In the genomic region with DNA sequence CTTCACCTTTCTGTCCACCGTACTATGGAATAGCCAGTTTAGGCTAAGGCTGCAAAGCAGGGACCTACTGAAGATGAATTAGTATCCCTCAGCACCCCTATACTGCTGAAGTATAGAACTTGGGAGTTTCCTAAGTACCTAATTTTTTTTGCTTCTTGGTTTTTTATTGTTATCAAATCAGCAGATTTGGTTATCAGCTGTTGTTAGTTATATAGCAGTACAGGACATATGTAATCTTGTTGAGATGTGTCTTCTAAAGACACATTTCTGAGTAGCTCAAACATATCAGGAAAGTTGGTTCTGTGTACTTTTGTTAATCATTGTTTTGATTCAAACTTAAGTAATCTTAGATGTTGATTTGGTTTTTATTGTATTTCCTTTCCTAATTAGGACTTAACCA, we compare ENCODE assay signal across 17 cellular contexts. TPM values are rescaled to one million over a fixed set of nuclear protein-coding genes. Genes with fewer than 3 reads are reported as not detected.
DNase-seq lines count a peak whose midpoint lies in the region; ATAC-seq and TF ChIP-seq lines count a peak whose summit lies in the region.
"Had no signal": no experiment of that assay in that cellular context is flagged by ENCODE, and none has a peak within 500 bp of the region (broad histone marks: within the 10 kb centered on the region; RNA-seq: fewer than 3 reads in every experiment).

No MANE protein-coding gene starts in this region.

- H3K27ac ChIP-seq in 22Rv1 = 0 out of 2 replicates have a peak overlapping the region, but pooled peaks have one; percentile 0
- peak overlapping the region; percentile 52 for H3K27ac ChIP-seq in CD4-positive, alpha-beta memory T cell (ENCODE audit: low read depth, low read length)
- H3K27ac ChIP-seq in naive thymus-derived CD4-positive, alpha-beta T cell (ENCODE audit: low read depth, low read length) = peak overlapping the region; percentile 55

- peak overlapping the region; percentile 31 to 89 (median 77) for H3K27ac Mint-ChIP-seq in CD4-positive, alpha-beta memory T cell
- H3K27ac Mint-ChIP-seq in activated naive CD8-positive, alpha-beta T cell = peak overlapping the region; percentile 88
- H3K27ac Mint-ChIP-seq in naive thymus-derived CD4-positive, alpha-beta T cell = peak overlapping the region in 8 of 9 donors; percentile 77 to 100 (median 86)

- H3K4me3 ChIP-seq in CD4-positive, alpha-beta memory T cell (ENCODE audit: low read length in 2 of 2) = peak overlapping the region; percentile 10 to 39
- peak overlapping the region; percentile 7 for H3K4me3 ChIP-seq in naive thymus-derived CD4-positive, alpha-beta T cell (ENCODE audit: low read length)
- H3K4me3 ChIP-seq: lung, pancreas had no signal

- H3K27me3 ChIP-seq in CD4-positive, alpha-beta memory T cell (ENCODE audit: insufficient read depth, low read length) = no peaks in the 10 kb centered on the region
- no peaks in the 10 kb centered on the region for H3K27me3 ChIP-seq in naive thymus-derived CD4-positive, alpha-beta T cell (ENCODE audit: control insufficient read depth in 2 of 2, insufficient read depth in 2 of 2, low read length in 2 of 2)
- H3K27me3 ChIP-seq: pancreas had no signal

- DNase-seq in CD4-positive, alpha-beta memory T cell = no peak
- DNase-seq in naive thymus-derived CD4-positive, alpha-beta T cell = no peak
- DNase-seq in HuH-7 (ENCODE audit: low spot score) (no peak), cerebellar nuclear complex (lab: John Stamatoyannopoulos, UW) (no peak), iPS-NIHi7 (ENCODE audit: extremely low spot score) (no peak)
- no peak for DNase-seq in effector CD4-positive, alpha-beta T cell
- DNase-seq: activated CD4-positive, alpha-beta T cell treated with anti-CD3 and anti-CD28 coated beads, Interleukin-2, amount 50 U/mL, for 48 hours; anterior cingulate cortex; effector CD8-positive, alpha-beta T cell; head of caudate nucleus; NCI-H2107; pancreas; stimulated activated CD4-positive, alpha-beta T cell treated with anti-CD3 and anti-CD28 coated beads, Interleukin-4, amount 100 ng/mL, for 24 hours; SW 1271 had no signal

- H3K36me3 Mint-ChIP-seq in CD4-positive, alpha-beta memory T cell = peaks cover 63 to 75% of the 10 kb centered on the region in 2 donors
- H3K36me3 Mint-ChIP-seq in activated naive CD8-positive, alpha-beta T cell = peaks cover 31% of the 10 kb centered on the region
- peaks cover 16 to 61% (median 61%) of the 10 kb centered on the region in 5 donors for H3K36me3 Mint-ChIP-seq in naive thymus-derived CD4-positive, alpha-beta T cell

- TF ChIP-seq CTCF in 22Rv1 (IDR thresholded peaks at IDR 0.05) = no peak

- intact Hi-C loops in CD4-positive, alpha-beta memory T cell (cut with micrococcal nuclease) = no loop called here
- intact Hi-C loops in naive thymus-derived CD4-positive, alpha-beta T cell (cut with micrococcal nuclease) = no loop called here

- peaks cover 53 to 89% (median 65%) of the 10 kb centered on the region in 4 donors for H3K4me1 Mint-ChIP-seq in CD4-positive, alpha-beta memory T cell
- peaks cover 76% of the 10 kb centered on the region for H3K4me1 Mint-ChIP-seq in activated naive CD8-positive, alpha-beta T cell (ENCODE audit: low read depth)
- peaks cover 47 to 79% (median 76%) of the 10 kb centered on the region in 7 donors for H3K4me1 Mint-ChIP-seq in naive thymus-derived CD4-positive, alpha-beta T cell

- CTCF ChIA-PET in CD4-positive, alpha-beta memory T cell (lab: Charles Lee; ENCODE audit: partially characterized antibody) = interaction anchor here (0.9 to 1.3 kb wide), 3 partner anchors 258 to 414 kb away, joined by 3 to 4 read pairs (median 3); no protein-coding TSS in a partner anchor
- CTCF ChIA-PET in naive thymus-derived CD4-positive, alpha-beta T cell (lab: Charles Lee) = interaction anchor here (0.6 to 1.5 kb wide), 3 partner anchors 8 to 409 kb away, joined by 3 to 5 read pairs (median 3); no protein-coding TSS in a partner anchor

- H3K9me3 Mint-ChIP-seq in CD4-positive, alpha-beta memory T cell = no peaks in the 10 kb centered on the region
- no peaks in the 10 kb centered on the region for H3K9me3 Mint-ChIP-seq in activated naive CD8-positive, alpha-beta T cell (ENCODE audit: low read depth)
- no peaks in the 10 kb centered on the region for H3K9me3 Mint-ChIP-seq in naive thymus-derived CD4-positive, alpha-beta T cell

- no peaks in the 10 kb centered on the region for H3K27me3 Mint-ChIP-seq in CD4-positive, alpha-beta memory T cell
- H3K27me3 Mint-ChIP-seq in activated naive CD8-positive, alpha-beta T cell = no peaks in the 10 kb centered on the region
- H3K27me3 Mint-ChIP-seq in naive thymus-derived CD4-positive, alpha-beta T cell = no peaks in the 10 kb centered on the region

- no peaks in the 10 kb centered on the region for H3K9me3 ChIP-seq in CD4-positive, alpha-beta memory T cell (ENCODE audit: control insufficient read depth in 1 of 2, low read length in 2 of 2)
- H3K9me3 ChIP-seq in naive thymus-derived CD4-positive, alpha-beta T cell (ENCODE audit: control insufficient read depth in 2 of 3, low read length in 3 of 3) = no peaks in the 10 kb centered on the region
- H3K9me3 ChIP-seq: pancreas had no signal

- H3K4me1 ChIP-seq in CD4-positive, alpha-beta memory T cell (ENCODE audit: insufficient read depth, low read length) = peaks cover 84% of the 10 kb centered on the region
- H3K4me1 ChIP-seq in naive thymus-derived CD4-positive, alpha-beta T cell (ENCODE audit: control insufficient read depth in 2 of 2, insufficient read depth in 2 of 2, low read length in 2 of 2) = peaks cover 56 to 63% of the 10 kb centered on the region in 2 donors

- no peak for ATAC-seq in naive thymus-derived CD4-positive, alpha-beta T cell
- ATAC-seq: pancreas had no signal

- POLR2A ChIA-PET in CD4-positive, alpha-beta memory T cell (lab: Charles Lee; ENCODE audit: partially characterized antibody) = interaction anchor here (1.3 to 11.6 kb wide), 4 partner anchors 10 to 352 kb away, joined by 4 to 418 read pairs (median 6); partner anchors contain the start of gene MYL12B
- POLR2A ChIA-PET in naive thymus-derived CD4-positive, alpha-beta T cell (lab: Charles Lee) = interaction anchor here (8.0 to 8.8 kb wide), 2 partner anchors 8 to 12 kb away, joined by 98 to 229 read pairs; partner anchors contain the start of gene MYL12B

- H3K4me3 Mint-ChIP-seq in CD4-positive, alpha-beta memory T cell = peak overlapping the region; percentile 60 to 85 (median 71)
- peak overlapping the region; percentile 62 for H3K4me3 Mint-ChIP-seq in activated naive CD8-positive, alpha-beta T cell
- H3K4me3 Mint-ChIP-seq in naive thymus-derived CD4-positive, alpha-beta T cell = peak overlapping the region; percentile 41 to 98 (median 71)

- peaks cover 64% of the 10 kb centered on the region for H3K36me3 ChIP-seq in CD4-positive, alpha-beta memory T cell (ENCODE audit: insufficient read depth, low read length)
- H3K36me3 ChIP-seq in naive thymus-derived CD4-positive, alpha-beta T cell (ENCODE audit: control insufficient read depth in 2 of 3, insufficient read depth in 3 of 3, low read length in 3 of 3) = peaks cover 18 to 50% (median 42%) of the 10 kb centered on the region in 3 experiments

RNA-seq across cellular contexts. Expression of gene MYL12A, which starts 5.2 kb away (rescaled TPM):
- total RNA-seq in CD4-positive, alpha-beta memory T cell = 100 to 1,000 TPM; 477 to 489 TPM
- 1,000 to 10,000 TPM; 2,683 to 3,569 TPM for polyA plus RNA-seq in CD4-positive, alpha-beta memory T cell
- 100 to 1,000 TPM; 331 to 753 (median 415) TPM for total RNA-seq in naive thymus-derived CD4-positive, alpha-beta T cell
- 1,000 to 10,000 TPM; 2,490 to 2,608 TPM for polyA plus RNA-seq in naive thymus-derived CD4-positive, alpha-beta T cell

RNA-seq across cellular contexts. Expression of gene MYL12B, which starts 9.1 kb away (rescaled TPM):
- 100 to 1,000 TPM; 199 to 219 TPM for total RNA-seq in CD4-positive, alpha-beta memory T cell
- polyA plus RNA-seq in CD4-positive, alpha-beta memory T cell = 1,000 to 10,000 TPM in 1 of 2 donors, 100 to 1,000 TPM in 1; 962 to 1,169 TPM
- total RNA-seq in naive thymus-derived CD4-positive, alpha-beta T cell = 100 to 1,000 TPM; 140 to 300 (median 169) TPM
- 100 to 1,000 TPM; 942 to 982 TPM for polyA plus RNA-seq in naive thymus-derived CD4-positive, alpha-beta T cell

RNA-seq across cellular contexts. Expression of gene MYOM1, which starts 33.1 kb away (rescaled TPM):
- total RNA-seq in CD4-positive, alpha-beta memory T cell = 1 to 10 TPM; 3.5 to 4.2 TPM
- under 1 TPM; 0.09 to 0.18 TPM for polyA plus RNA-seq in CD4-positive, alpha-beta memory T cell
- 1 to 10 TPM; 1.7 to 6.7 (median 2.9) TPM for total RNA-seq in naive thymus-derived CD4-positive, alpha-beta T cell
- 1 to 10 TPM in 1 of 2 donors, under 1 TPM in 1; 0.83 to 1.9 TPM for polyA plus RNA-seq in naive thymus-derived CD4-positive, alpha-beta T cell

Comparison
In these comparisons a context has a peak if more than half of its experiments do, and no peak if none do; other contexts are left out.
1. H3K27ac ChIP-seq: peak in every context shown above with its lines; median percentile 55 in naive thymus-derived CD4-positive, alpha-beta T cell; 52 in CD4-positive, alpha-beta memory T cell; 0 in 22Rv1.